13 cellular contexts compared by ENCODE assay signal in genomic region chr17:81277421-81277820, GRCh38. TPM values are rescaled to one million over a fixed set of nuclear protein-coding genes. Genes with fewer than 3 reads are reported as not detected.
DNase-seq lines count a peak whose midpoint lies in the region; ATAC-seq and FAIRE-seq lines count a peak whose summit lies in the region.
"Had no signal": no experiment of that assay in that cellular context is flagged by ENCODE, and none has a peak within 500 bp of the region (broad histone marks: within the 10 kb centered on the region; RNA-seq: fewer than 3 reads in every experiment).

No MANE protein-coding gene starts in this region.

- no peak overlapping the region for H2AFZ ChIP-seq in ACC112 (ENCODE audit: low read length, unreplicated experiment)

- DNase-seq in NCI-H187 treated with DMSO at 0.1 percent for 48 hours (lab: John Stamatoyannopoulos, UW), result peak; percentile 15
- DNase-seq in middle frontal gyrus (ENCODE audit: extremely low spot score, low spot score), result peak; percentile 36
- DNase-seq in GM03348 (ENCODE audit: low spot score), result no peak
- no peak for DNase-seq in urothelium cell line (ENCODE audit: low spot score)
- DNase-seq: kidney glomerular epithelial cell had no signal

- peak overlapping the region; percentile 44; the same call in 1 of the 2 replicates for H3K27ac ChIP-seq in ACC112 (ENCODE audit: low read depth, low read length)
- H3K27ac ChIP-seq: breast epithelium, skin epidermis had no signal

- H3K4me1 ChIP-seq in ACC112 (ENCODE audit: control insufficient read depth, insufficient read depth, low read length, unreplicated experiment), result peaks cover 6% of the 10 kb centered on the region
- H3K4me1 ChIP-seq: breast epithelium, HAP-1 had no signal

- H3K27me3 ChIP-seq in ACC112 (ENCODE audit: insufficient read depth, low read length), result no peaks in the 10 kb centered on the region
- H3K27me3 ChIP-seq: breast epithelium had no signal

- H3K4me3 ChIP-seq in ACC112 (ENCODE audit: low read depth, low read length), result peak overlapping the region; percentile 64
- H3K4me3 ChIP-seq: breast epithelium, HAP-1, skin epidermis had no signal

- H3K36me3 ChIP-seq in ACC112 (ENCODE audit: insufficient read depth, low read length), result peaks cover 16% of the 10 kb centered on the region; the same call in 1 of the 2 replicates
- H3K36me3 ChIP-seq: breast epithelium had no signal

- peak; percentile 57 for ATAC-seq in esophagus mucosa
- no peak for ATAC-seq in HG03108 (IDR thresholded peaks at IDR 0.05; ENCODE audit: unreplicated experiment)
- ATAC-seq in GM21390 (IDR thresholded peaks at IDR 0.05; ENCODE audit: unreplicated experiment), result no peak

- no peak for FAIRE-seq in urothelium cell line (lab: Jason Lieb, UNC)
- FAIRE-seq: TTC549 had no signal

- no peaks in the 10 kb centered on the region for H3K79me2 ChIP-seq in ACC112 (ENCODE audit: control insufficient read depth, insufficient read depth, low read length, unreplicated experiment)

RNA-seq across cellular contexts. Expression of gene SLC38A10, which starts 17.7 kb away (rescaled TPM):
- 24.6 TPM for total RNA-seq in esophagus mucosa

RNA-seq across cellular contexts. Expression of gene NDUFAF8, which starts 38.3 kb away (rescaled TPM):
- total RNA-seq in esophagus mucosa, result 41.2 TPM

RNA-seq across cellular contexts. Expression of gene TEPSIN, which starts 38.6 kb away (rescaled TPM):
- total RNA-seq in esophagus mucosa, result 13.1 TPM

RNA-seq across cellular contexts. Expression of gene CEP131, which starts 54.7 kb away (rescaled TPM):
- total RNA-seq in esophagus mucosa, result 2.7 TPM

Comparison
In these comparisons a context has a peak if more than half of its experiments do, and no peak if none do; other contexts are left out.
1. DNase-seq: peak in NCI-H187 treated with DMSO at 0.1 percent for 48 hours (single experiment) and middle frontal gyrus (single experiment); none in GM03348 (single experiment) and urothelium cell line (single experiment).